In the genomic region with DNA sequence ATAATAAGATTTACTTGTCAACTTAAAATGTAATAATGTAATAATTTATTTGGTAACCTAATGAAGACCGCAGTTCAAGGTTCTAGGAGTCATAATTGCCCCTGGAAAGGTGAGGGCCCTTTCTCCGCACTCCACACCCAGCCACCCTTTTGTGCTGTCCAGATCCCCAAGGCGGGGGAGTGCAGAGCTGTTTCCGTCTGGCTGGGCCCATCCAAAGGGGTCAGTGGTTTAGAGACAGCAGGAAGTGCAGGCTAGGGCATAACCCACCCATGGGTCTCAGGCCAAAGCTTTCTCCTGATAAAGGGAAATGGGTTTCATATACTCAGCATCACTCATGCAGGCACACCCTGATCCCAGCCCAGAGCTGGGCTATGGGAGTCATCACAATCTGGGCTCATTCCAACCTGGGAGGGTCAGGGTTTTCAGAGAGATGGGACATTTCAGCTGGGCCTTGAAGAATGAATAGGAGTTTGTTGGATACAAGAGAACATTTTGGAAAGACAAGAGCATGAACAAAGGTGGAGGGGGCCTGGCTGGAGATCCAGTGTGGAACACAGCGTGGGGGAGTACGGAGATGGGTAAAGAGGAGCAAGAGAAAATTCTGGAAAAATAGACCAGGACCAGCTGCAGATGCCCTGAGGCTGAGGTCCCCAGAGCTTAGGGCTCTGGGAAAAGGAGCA, we compare ENCODE assay signal across 16 cellular contexts.
"Had no signal": no experiment of that assay in that cellular context is flagged by ENCODE, and none has a peak within 500 bp of the region (broad histone marks: within the 10 kb centered on the region; RNA-seq: fewer than 3 reads in every experiment).

No MANE protein-coding gene starts in this region.

- H3K9me3 Mint-ChIP-seq: central memory CD8-positive, alpha-beta T cell had no signal

- H3K9me3 ChIP-seq: body of pancreas, heart right ventricle, mucosa of descending colon, right lobe of liver, SJCRH30, thyroid gland, uterus had no signal

- DNase-seq: activated gamma-delta T cell treated with Interleukin-2 at 50 U/mL for 16 hours; amniotic stem cell; effector memory CD4-positive, alpha-beta T cell; foreskin melanocyte; heart right ventricle; left colon; SJCRH30; uterus had no signal

- H3K27ac Mint-ChIP-seq: activated naive CD8-positive, alpha-beta T cell; progenitor cell of endocrine pancreas had no signal

- H3K27me3 Mint-ChIP-seq: activated naive CD8-positive, alpha-beta T cell; central memory CD8-positive, alpha-beta T cell; naive thymus-derived CD4-positive, alpha-beta T cell; progenitor cell of endocrine pancreas had no signal

- H3K4me1 Mint-ChIP-seq: central memory CD8-positive, alpha-beta T cell; naive thymus-derived CD4-positive, alpha-beta T cell had no signal

- ATAC-seq: body of pancreas; heart right ventricle; left colon; mucosa of descending colon; naive thymus-derived CD4-positive, alpha-beta T cell; right lobe of liver had no signal

- H3K36me3 Mint-ChIP-seq: activated naive CD8-positive, alpha-beta T cell; naive thymus-derived CD4-positive, alpha-beta T cell had no signal

- H3K4me3 Mint-ChIP-seq: activated naive CD8-positive, alpha-beta T cell; central memory CD8-positive, alpha-beta T cell; naive thymus-derived CD4-positive, alpha-beta T cell had no signal
